Comparison of ENCODE assay signal across 10 cellular contexts in genomic region chr2:191231995-191232394, GRCh38. TPM values are rescaled to one million over a fixed set of nuclear protein-coding genes. Genes with fewer than 3 reads are reported as not detected.
DNase-seq lines count a peak whose midpoint lies in the region; ATAC-seq and TF ChIP-seq lines count a peak whose summit lies in the region.
"Had no signal": no experiment of that assay in that cellular context is flagged by ENCODE, and none has a peak within 500 bp of the region (broad histone marks: within the 10 kb centered on the region; RNA-seq: fewer than 3 reads in every experiment).

No MANE protein-coding gene starts in this region.

- DNase-seq in BE2C (no peak), LHCN-M2 (ENCODE audit: low read depth) (peak; percentile 29), chondrocyte (ENCODE audit: low spot score) (no peak), lung microvascular endothelial cell (ENCODE audit: low read depth in 2 of 2) (peak; percentile 16 to 18), coronary artery (ENCODE audit: low spot score) (no peak), GM13977 (ENCODE audit: low spot score) (no peak)
- DNase-seq: activated CD4-positive, alpha-beta T cell treated with anti-CD3 and anti-CD28 coated beads, Interleukin-2, amount 50 U/mL, for 4 hours; NCI-H446 had no signal

- peaks cover 4% of the 10 kb centered on the region; the same call in 1 of the 2 replicates for H3K4me1 ChIP-seq in BE2C

- no peaks in the 10 kb centered on the region for H3K27me3 Mint-ChIP-seq in chondrocyte (ENCODE audit: low read depth)

- H3K36me3 ChIP-seq in BE2C: no peaks in the 10 kb centered on the region

- no peak overlapping the region for H3K27ac ChIP-seq in coronary artery

- no peak for ATAC-seq in activated CD4-positive, CD25-positive, alpha-beta regulatory T cell treated with anti-CD3 and anti-CD28 coated beads, Interleukin-2, amount 50 U/mL, for 24 hours
- no peak for ATAC-seq in HG03025 (IDR thresholded peaks at IDR 0.05; ENCODE audit: low FRiP score, unreplicated experiment)

- peaks cover 45% of the 10 kb centered on the region for H3K4me1 Mint-ChIP-seq in chondrocyte (ENCODE audit: low read depth)

- H3K4me3 ChIP-seq in BE2C (ENCODE audit: low read depth, low read length): no peak overlapping the region
- no peak overlapping the region for H3K4me3 ChIP-seq in coronary artery

- H3K27me3 ChIP-seq in BE2C: no peaks in the 10 kb centered on the region

- peak overlapping the region; percentile 55 for H3K27ac Mint-ChIP-seq in chondrocyte (ENCODE audit: unreplicated experiment)

- no peaks in the 10 kb centered on the region for H3K9me3 ChIP-seq in BE2C

- no peak overlapping the region for H3K4me3 Mint-ChIP-seq in chondrocyte (ENCODE audit: unreplicated experiment)

- H3K9me3 Mint-ChIP-seq in chondrocyte (ENCODE audit: low read depth): no peaks in the 10 kb centered on the region

- in situ Hi-C loops in GM13977 (cut with MboI; ENCODE audit: low pct_unique_long_range_greater_than_20kb, low sequenced_read_pairs, unreplicated experiment): no loop called here

- no peaks in the 10 kb centered on the region for H3K36me3 Mint-ChIP-seq in chondrocyte (ENCODE audit: low read depth)

- TF ChIP-seq CTCF in BE2C (IDR thresholded peaks at IDR 0.05; ENCODE audit: low read depth, low read length) (peak; percentile 51), chondrocyte (IDR thresholded peaks at IDR 0.05) (peak; percentile 80), coronary artery (IDR thresholded peaks at IDR 0.05) (no peak), GM13977 (IDR thresholded peaks at IDR 0.05; ENCODE audit: extremely low read depth, insufficient read depth, missing control alignments) (no peak)

RNA-seq across cellular contexts. Expression of gene MYO1B, which starts 13.2 kb away (rescaled TPM):
- polyA plus RNA-seq in BE2C (2012; ENCODE audit: insufficient read depth, insufficient read length, low read depth): 86.7 TPM
- total RNA-seq in LHCN-M2 (2014; rRNA removed) (108 and 117 TPM in 2 replicates), chondrocyte (64.7 to 116 TPM (median 114 TPM) in 3 replicates), lung microvascular endothelial cell (78.2 and 97.4 TPM in 2 replicates)
- 47.6 TPM for polyA plus RNA-seq in LHCN-M2 (2012)

Comparison
In these comparisons a context has a peak if more than half of its experiments do, and no peak if none do; other contexts are left out.
1. DNase-seq: peak in LHCN-M2 (single experiment) and lung microvascular endothelial cell (2 of 2); none in BE2C (single experiment), chondrocyte (single experiment), coronary artery (single experiment) and GM13977 (single experiment).
2. CTCF ChIP-seq: peak in BE2C (single experiment) and chondrocyte (single experiment); none in coronary artery (single experiment) and GM13977 (single experiment).